In the genomic region with DNA sequence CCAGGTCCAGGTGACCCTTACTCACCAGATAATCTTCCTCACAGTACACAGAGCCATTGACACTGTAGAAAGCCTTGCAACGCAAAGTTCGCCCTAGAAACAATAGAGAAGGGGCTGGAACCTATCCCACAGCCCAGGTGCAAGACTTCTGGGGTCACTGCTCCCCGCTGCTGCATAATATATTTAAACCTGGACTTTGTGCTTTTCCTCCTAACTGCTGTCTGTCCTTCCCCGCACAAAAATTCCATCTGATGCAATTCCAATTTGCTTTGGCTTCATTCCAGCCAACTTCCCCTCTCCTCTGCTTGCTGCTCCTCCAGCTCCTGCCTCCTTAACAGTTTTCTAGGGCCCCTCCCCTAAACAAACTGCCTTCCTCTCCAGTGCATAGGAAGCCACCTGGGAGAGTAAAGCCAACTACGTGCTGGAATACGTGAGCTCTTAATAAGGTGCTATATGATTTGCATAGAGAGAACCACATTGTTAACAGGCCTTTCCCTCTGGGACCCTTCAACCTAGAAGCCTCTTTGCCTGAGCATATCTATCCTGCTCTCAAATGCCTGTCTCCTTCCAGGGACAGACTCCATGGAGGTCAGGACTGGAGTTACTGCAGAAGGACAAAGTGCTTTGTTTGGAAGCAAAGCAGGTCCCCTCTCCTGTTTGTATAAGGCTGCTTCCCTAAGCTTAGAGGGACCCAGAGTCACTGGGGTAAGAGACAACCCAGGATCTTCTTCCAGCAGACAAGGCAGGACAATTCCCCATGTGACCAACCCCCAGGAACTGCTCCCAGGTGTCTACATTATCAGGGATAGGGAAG, we compare ENCODE assay signal across 1 cellular context.
TF ChIP-seq lines count a peak whose summit lies in the region.

No MANE protein-coding gene starts in this region.

TF ChIP-seq in HepG2, 621 proteins besides CTCF, POLR2A, EP300 and RAD21 (continued from another document and continues in another):
- TF ChIP-seq ZNF879 (CRISPR knock-in tag; IDR thresholded peaks at IDR 0.05): no peak
- TF ChIP-seq ZNF180 (CRISPR knock-in tag; IDR thresholded peaks at IDR 0.05; ENCODE audit: borderline replicate concordance, low read depth): no peak
- peak; percentile 34; the same call in 1 of the 2 replicates for TF ChIP-seq ZNF7 (CRISPR knock-in tag; IDR thresholded peaks at IDR 0.05)
- TF ChIP-seq MEF2D (CRISPR knock-in tag; IDR thresholded peaks at IDR 0.05): peak; percentile 98
- peak; percentile 85; the same call in 1 of the 2 replicates for TF ChIP-seq TSC22D2 (CRISPR knock-in tag; IDR thresholded peaks at IDR 0.05; ENCODE audit: borderline replicate concordance)
- no peak for TF ChIP-seq ZMAT3 (CRISPR knock-in tag; conservative IDR thresholded peaks at IDR 0.05)
- no peak for TF ChIP-seq FOXM1 (CRISPR knock-in tag; IDR thresholded peaks at IDR 0.05)
- peak; percentile 23 for TF ChIP-seq ZNF510 (CRISPR knock-in tag; IDR thresholded peaks at IDR 0.05; ENCODE audit: low read depth)
- no peak for TF ChIP-seq ZNF432 (CRISPR knock-in tag; IDR thresholded peaks at IDR 0.05; ENCODE audit: borderline replicate concordance)
- TF ChIP-seq ZNF260 (CRISPR knock-in tag; IDR thresholded peaks at IDR 0.05; ENCODE audit: borderline replicate concordance, low read depth): no peak
- TF ChIP-seq ZNF557 (CRISPR knock-in tag; IDR thresholded peaks at IDR 0.05): no peak
- no peak for TF ChIP-seq JARID2 (CRISPR knock-in tag; IDR thresholded peaks at IDR 0.05; ENCODE audit: insufficient replicate concordance)
- TF ChIP-seq KDM6A (CRISPR knock-in tag; IDR thresholded peaks at IDR 0.05; ENCODE audit: low read depth): peak; percentile 98
- TF ChIP-seq BORCS8-MEF2B (CRISPR knock-in tag; IDR thresholded peaks at IDR 0.05): no peak
- no peak for TF ChIP-seq TMF1 (CRISPR knock-in tag; IDR thresholded peaks at IDR 0.05; ENCODE audit: low read depth)
- peak; percentile 90 for TF ChIP-seq PHF5A (CRISPR knock-in tag; IDR thresholded peaks at IDR 0.05; ENCODE audit: low read depth, unreplicated experiment)
- TF ChIP-seq KDM1A (CRISPR knock-in tag; IDR thresholded peaks at IDR 0.05): peak; percentile 57
- TF ChIP-seq, protein P1, sequence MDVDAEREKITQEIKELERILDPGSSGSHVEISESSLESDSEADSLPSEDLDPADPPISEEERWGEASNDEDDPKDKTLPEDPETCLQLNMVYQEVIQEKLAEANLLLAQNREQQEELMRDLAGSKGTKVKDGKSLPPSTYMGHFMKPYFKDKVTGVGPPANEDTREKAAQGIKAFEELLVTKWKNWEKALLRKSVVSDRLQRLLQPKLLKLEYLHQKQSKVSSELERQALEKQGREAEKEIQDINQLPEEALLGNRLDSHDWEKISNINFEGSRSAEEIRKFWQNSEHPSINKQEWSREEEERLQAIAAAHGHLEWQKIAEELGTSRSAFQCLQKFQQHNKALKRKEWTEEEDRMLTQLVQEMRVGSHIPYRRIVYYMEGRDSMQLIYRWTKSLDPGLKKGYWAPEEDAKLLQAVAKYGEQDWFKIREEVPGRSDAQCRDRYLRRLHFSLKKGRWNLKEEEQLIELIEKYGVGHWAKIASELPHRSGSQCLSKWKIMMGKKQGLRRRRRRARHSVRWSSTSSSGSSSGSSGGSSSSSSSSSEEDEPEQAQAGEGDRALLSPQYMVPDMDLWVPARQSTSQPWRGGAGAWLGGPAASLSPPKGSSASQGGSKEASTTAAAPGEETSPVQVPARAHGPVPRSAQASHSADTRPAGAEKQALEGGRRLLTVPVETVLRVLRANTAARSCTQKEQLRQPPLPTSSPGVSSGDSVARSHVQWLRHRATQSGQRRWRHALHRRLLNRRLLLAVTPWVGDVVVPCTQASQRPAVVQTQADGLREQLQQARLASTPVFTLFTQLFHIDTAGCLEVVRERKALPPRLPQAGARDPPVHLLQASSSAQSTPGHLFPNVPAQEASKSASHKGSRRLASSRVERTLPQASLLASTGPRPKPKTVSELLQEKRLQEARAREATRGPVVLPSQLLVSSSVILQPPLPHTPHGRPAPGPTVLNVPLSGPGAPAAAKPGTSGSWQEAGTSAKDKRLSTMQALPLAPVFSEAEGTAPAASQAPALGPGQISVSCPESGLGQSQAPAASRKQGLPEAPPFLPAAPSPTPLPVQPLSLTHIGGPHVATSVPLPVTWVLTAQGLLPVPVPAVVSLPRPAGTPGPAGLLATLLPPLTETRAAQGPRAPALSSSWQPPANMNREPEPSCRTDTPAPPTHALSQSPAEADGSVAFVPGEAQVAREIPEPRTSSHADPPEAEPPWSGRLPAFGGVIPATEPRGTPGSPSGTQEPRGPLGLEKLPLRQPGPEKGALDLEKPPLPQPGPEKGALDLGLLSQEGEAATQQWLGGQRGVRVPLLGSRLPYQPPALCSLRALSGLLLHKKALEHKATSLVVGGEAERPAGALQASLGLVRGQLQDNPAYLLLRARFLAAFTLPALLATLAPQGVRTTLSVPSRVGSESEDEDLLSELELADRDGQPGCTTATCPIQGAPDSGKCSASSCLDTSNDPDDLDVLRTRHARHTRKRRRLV (CRISPR knock-in tag; IDR thresholded peaks at IDR 0.05): no peak
- TF ChIP-seq ZBTB7B (CRISPR knock-in tag; IDR thresholded peaks at IDR 0.05): peak; percentile 99
- no peak for TF ChIP-seq FOXK2 (IDR thresholded peaks at IDR 0.05)
- peak; percentile 7 for TF ChIP-seq PTBP1 (IDR thresholded peaks at IDR 0.05; ENCODE audit: low read depth, low read length, poor library complexity, severe bottlenecking)
- TF ChIP-seq TAF15 (IDR thresholded peaks at IDR 0.05; ENCODE audit: low read depth, low read length, poor library complexity, severe bottlenecking): no peak
- TF ChIP-seq, protein P2, sequence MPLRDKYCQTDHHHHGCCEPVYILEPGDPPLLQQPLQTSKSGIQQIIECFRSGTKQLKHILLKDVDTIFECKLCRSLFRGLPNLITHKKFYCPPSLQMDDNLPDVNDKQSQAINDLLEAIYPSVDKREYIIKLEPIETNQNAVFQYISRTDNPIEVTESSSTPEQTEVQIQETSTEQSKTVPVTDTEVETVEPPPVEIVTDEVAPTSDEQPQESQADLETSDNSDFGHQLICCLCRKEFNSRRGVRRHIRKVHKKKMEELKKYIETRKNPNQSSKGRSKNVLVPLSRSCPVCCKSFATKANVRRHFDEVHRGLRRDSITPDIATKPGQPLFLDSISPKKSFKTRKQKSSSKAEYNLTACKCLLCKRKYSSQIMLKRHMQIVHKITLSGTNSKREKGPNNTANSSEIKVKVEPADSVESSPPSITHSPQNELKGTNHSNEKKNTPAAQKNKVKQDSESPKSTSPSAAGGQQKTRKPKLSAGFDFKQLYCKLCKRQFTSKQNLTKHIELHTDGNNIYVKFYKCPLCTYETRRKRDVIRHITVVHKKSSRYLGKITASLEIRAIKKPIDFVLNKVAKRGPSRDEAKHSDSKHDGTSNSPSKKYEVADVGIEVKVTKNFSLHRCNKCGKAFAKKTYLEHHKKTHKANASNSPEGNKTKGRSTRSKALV (CRISPR knock-in tag; IDR thresholded peaks at IDR 0.05): no peak
- TF ChIP-seq NBN (conservative IDR thresholded peaks at IDR 0.05): no peak
- TF ChIP-seq DNMT3B (CRISPR knock-in tag; conservative IDR thresholded peaks at IDR 0.05): no peak
- TF ChIP-seq ZNF674 (CRISPR knock-in tag; IDR thresholded peaks at IDR 0.05; ENCODE audit: low read depth): peak; percentile 96
- TF ChIP-seq, protein P3, sequence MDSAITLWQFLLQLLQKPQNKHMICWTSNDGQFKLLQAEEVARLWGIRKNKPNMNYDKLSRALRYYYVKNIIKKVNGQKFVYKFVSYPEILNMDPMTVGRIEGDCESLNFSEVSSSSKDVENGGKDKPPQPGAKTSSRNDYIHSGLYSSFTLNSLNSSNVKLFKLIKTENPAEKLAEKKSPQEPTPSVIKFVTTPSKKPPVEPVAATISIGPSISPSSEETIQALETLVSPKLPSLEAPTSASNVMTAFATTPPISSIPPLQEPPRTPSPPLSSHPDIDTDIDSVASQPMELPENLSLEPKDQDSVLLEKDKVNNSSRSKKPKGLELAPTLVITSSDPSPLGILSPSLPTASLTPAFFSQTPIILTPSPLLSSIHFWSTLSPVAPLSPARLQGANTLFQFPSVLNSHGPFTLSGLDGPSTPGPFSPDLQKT (CRISPR knock-in tag; IDR thresholded peaks at IDR 0.05; ENCODE audit: borderline replicate concordance): no peak
- TF ChIP-seq MXI1 (IDR thresholded peaks at IDR 0.05; ENCODE audit: borderline replicate concordance, low read depth, low read length): peak; percentile 76; the same call in 1 of the 3 replicates
- TF ChIP-seq, protein P4, sequence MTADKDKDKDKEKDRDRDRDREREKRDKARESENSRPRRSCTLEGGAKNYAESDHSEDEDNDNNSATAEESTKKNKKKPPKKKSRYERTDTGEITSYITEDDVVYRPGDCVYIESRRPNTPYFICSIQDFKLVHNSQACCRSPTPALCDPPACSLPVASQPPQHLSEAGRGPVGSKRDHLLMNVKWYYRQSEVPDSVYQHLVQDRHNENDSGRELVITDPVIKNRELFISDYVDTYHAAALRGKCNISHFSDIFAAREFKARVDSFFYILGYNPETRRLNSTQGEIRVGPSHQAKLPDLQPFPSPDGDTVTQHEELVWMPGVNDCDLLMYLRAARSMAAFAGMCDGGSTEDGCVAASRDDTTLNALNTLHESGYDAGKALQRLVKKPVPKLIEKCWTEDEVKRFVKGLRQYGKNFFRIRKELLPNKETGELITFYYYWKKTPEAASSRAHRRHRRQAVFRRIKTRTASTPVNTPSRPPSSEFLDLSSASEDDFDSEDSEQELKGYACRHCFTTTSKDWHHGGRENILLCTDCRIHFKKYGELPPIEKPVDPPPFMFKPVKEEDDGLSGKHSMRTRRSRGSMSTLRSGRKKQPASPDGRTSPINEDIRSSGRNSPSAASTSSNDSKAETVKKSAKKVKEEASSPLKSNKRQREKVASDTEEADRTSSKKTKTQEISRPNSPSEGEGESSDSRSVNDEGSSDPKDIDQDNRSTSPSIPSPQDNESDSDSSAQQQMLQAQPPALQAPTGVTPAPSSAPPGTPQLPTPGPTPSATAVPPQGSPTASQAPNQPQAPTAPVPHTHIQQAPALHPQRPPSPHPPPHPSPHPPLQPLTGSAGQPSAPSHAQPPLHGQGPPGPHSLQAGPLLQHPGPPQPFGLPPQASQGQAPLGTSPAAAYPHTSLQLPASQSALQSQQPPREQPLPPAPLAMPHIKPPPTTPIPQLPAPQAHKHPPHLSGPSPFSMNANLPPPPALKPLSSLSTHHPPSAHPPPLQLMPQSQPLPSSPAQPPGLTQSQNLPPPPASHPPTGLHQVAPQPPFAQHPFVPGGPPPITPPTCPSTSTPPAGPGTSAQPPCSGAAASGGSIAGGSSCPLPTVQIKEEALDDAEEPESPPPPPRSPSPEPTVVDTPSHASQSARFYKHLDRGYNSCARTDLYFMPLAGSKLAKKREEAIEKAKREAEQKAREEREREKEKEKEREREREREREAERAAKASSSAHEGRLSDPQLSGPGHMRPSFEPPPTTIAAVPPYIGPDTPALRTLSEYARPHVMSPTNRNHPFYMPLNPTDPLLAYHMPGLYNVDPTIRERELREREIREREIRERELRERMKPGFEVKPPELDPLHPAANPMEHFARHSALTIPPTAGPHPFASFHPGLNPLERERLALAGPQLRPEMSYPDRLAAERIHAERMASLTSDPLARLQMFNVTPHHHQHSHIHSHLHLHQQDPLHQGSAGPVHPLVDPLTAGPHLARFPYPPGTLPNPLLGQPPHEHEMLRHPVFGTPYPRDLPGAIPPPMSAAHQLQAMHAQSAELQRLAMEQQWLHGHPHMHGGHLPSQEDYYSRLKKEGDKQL (CRISPR knock-in tag; IDR thresholded peaks at IDR 0.05; ENCODE audit: low read depth): peak; percentile 94
- no peak for TF ChIP-seq ZNF589 (CRISPR knock-in tag; conservative IDR thresholded peaks at IDR 0.05)
- peak; percentile 33 for TF ChIP-seq ZNF761 (CRISPR knock-in tag; conservative IDR thresholded peaks at IDR 0.05)
- TF ChIP-seq ZNF563 (CRISPR knock-in tag; IDR thresholded peaks at IDR 0.05): no peak
- peak; percentile 89 for TF ChIP-seq MTA1 (CRISPR knock-in tag; IDR thresholded peaks at IDR 0.05; ENCODE audit: borderline replicate concordance)
- no peak for TF ChIP-seq ZNF572 (CRISPR knock-in tag; IDR thresholded peaks at IDR 0.05)
- peak; percentile 94 for TF ChIP-seq SOX5 (CRISPR knock-in tag; IDR thresholded peaks at IDR 0.05; ENCODE audit: borderline replicate concordance)
- TF ChIP-seq ZNF292 (CRISPR knock-in tag; IDR thresholded peaks at IDR 0.05; ENCODE audit: borderline replicate concordance, low read depth): peak; percentile 64
- TF ChIP-seq, protein P5, sequence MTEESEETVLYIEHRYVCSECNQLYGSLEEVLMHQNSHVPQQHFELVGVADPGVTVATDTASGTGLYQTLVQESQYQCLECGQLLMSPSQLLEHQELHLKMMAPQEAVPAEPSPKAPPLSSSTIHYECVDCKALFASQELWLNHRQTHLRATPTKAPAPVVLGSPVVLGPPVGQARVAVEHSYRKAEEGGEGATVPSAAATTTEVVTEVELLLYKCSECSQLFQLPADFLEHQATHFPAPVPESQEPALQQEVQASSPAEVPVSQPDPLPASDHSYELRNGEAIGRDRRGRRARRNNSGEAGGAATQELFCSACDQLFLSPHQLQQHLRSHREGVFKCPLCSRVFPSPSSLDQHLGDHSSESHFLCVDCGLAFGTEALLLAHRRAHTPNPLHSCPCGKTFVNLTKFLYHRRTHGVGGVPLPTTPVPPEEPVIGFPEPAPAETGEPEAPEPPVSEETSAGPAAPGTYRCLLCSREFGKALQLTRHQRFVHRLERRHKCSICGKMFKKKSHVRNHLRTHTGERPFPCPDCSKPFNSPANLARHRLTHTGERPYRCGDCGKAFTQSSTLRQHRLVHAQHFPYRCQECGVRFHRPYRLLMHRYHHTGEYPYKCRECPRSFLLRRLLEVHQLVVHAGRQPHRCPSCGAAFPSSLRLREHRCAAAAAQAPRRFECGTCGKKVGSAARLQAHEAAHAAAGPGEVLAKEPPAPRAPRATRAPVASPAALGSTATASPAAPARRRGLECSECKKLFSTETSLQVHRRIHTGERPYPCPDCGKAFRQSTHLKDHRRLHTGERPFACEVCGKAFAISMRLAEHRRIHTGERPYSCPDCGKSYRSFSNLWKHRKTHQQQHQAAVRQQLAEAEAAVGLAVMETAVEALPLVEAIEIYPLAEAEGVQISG (CRISPR knock-in tag; IDR thresholded peaks at IDR 0.05): no peak
- no peak for TF ChIP-seq REXO4 (CRISPR knock-in tag; IDR thresholded peaks at IDR 0.05; ENCODE audit: borderline replicate concordance)
- peak; percentile 96 for TF ChIP-seq TBX2 (CRISPR knock-in tag; IDR thresholded peaks at IDR 0.05; ENCODE audit: borderline replicate concordance)
- no peak; the same call in none of the 2 replicates for TF ChIP-seq ZKSCAN1 (IDR thresholded peaks at IDR 0.05; ENCODE audit: low read length)
- peak; percentile 68 for TF ChIP-seq ZNF3 (CRISPR knock-in tag; IDR thresholded peaks at IDR 0.05)
- peak; percentile 99 for TF ChIP-seq DPF2 (CRISPR knock-in tag; IDR thresholded peaks at IDR 0.05; ENCODE audit: borderline replicate concordance, low read depth)
- 0 out of 2 replicates have a peak, but pooled peaks have one; percentile 27 for TF ChIP-seq SMAD1 (CRISPR knock-in tag; IDR thresholded peaks at IDR 0.05; ENCODE audit: borderline replicate concordance, low read depth)
- no peak for TF ChIP-seq TARDBP (CRISPR knock-in tag; IDR thresholded peaks at IDR 0.05)
- TF ChIP-seq, protein P6, sequence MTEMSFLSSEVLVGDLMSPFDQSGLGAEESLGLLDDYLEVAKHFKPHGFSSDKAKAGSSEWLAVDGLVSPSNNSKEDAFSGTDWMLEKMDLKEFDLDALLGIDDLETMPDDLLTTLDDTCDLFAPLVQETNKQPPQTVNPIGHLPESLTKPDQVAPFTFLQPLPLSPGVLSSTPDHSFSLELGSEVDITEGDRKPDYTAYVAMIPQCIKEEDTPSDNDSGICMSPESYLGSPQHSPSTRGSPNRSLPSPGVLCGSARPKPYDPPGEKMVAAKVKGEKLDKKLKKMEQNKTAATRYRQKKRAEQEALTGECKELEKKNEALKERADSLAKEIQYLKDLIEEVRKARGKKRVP (CRISPR knock-in tag; IDR thresholded peaks at IDR 0.05): peak in 1 of 2 experiments; percentile 97; a peak in 2 of 4 replicates
- TF ChIP-seq BHLHE40 (IDR thresholded peaks at IDR 0.05; ENCODE audit: low read length): peak; percentile 48; the same call in 1 of the 2 replicates
- TF ChIP-seq ZMYM4 (CRISPR knock-in tag; IDR thresholded peaks at IDR 0.05): no peak
- peak; percentile 93 for TF ChIP-seq RARA (CRISPR knock-in tag; IDR thresholded peaks at IDR 0.05)
